Comparison of ENCODE assay signal across 1 cellular context in genomic region chr19:5245631-5246553, GRCh38.
TF ChIP-seq lines count a peak whose summit lies in the region.

No MANE protein-coding gene starts in this region.

TF ChIP-seq in GM23338, 12 proteins besides CTCF, POLR2A, EP300 and RAD21 (continued from another document):
- TF ChIP-seq ETS1 (IDR thresholded peaks at IDR 0.05) (no peak), EZH2 (IDR thresholded peaks at IDR 0.05; ENCODE audit: low read depth, unreplicated experiment) (no peak), ZNF331 (CRISPR knock-in tag; IDR thresholded peaks at IDR 0.05; ENCODE audit: low read depth) (no peak)
